10 cellular contexts compared by ENCODE assay signal in the genomic region with DNA sequence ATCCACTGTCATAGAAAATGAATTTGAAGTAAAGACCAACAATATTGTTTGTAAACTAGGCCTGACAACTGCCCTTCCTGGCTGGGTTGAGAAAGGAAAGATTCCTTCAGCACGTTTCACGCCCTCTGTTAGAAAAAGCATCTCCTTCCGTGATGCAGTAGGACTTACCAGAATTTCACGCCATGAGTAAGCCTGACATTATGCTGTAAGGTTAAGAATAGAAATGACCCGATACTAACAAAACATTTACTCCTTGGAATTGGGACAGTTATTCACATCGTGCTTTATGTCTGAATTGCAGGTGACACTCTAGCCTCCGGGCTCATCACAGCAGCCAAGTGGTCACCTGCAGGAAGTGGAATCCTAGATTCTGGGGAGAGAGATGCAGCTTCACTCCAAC. TPM values are rescaled to one million over a fixed set of nuclear protein-coding genes. Genes with fewer than 3 reads are reported as not detected.
DNase-seq lines count a peak whose midpoint lies in the region; ATAC-seq and TF ChIP-seq lines count a peak whose summit lies in the region.
"Had no signal": no experiment of that assay in that cellular context is flagged by ENCODE, and none has a peak within 500 bp of the region (broad histone marks: within the 10 kb centered on the region; RNA-seq: fewer than 3 reads in every experiment).

No MANE protein-coding gene starts in this region.

- H3K27ac ChIP-seq in PC-9, result peak overlapping the region; percentile 94

- POLR2A ChIA-PET in PC-9 (lab: Charles Lee; ENCODE audit: unreplicated experiment) (interaction anchor here (0.6 kb wide), 1 partner anchor 10 kb away, joined by 5 read pairs; no protein-coding TSS in a partner anchor), GM10248 (lab: Yijun Ruan, JAX) (no interaction called here)

- H3K9me3 ChIP-seq in PC-9 (ENCODE audit: insufficient read depth, low read depth) (no peaks in the 10 kb centered on the region), skeletal muscle satellite cell (replicated peaks; ENCODE audit: low read length) (no peaks in the 10 kb centered on the region)

- H3K9ac ChIP-seq in skeletal muscle satellite cell (ENCODE audit: low read depth, low read length), result peak overlapping the region; percentile 93

- TF ChIP-seq CTCF in PC-9 (conservative IDR thresholded peaks at IDR 0.05) (no peak), GM10248 (IDR thresholded peaks at IDR 0.05; ENCODE audit: control extremely low read depth, extremely low read depth, low read depth, missing control alignments) (no peak)

- H3K36me3 ChIP-seq in PC-9 (ENCODE audit: low read depth), result no peaks in the 10 kb centered on the region
- no peaks in the 10 kb centered on the region for H3K36me3 ChIP-seq in skeletal muscle satellite cell (ENCODE audit: insufficient read depth, low read length)

- no peak overlapping the region for H2AFZ ChIP-seq in PC-9

- no TSS peak for BruUV-seq in PC-9 (replicated peaks; lab: Mats Ljungman, UMichigan)

- CTCF ChIA-PET in PC-9 (lab: Charles Lee) (no interaction called here), GM10248 (lab: Yijun Ruan, JAX) (no interaction called here)

- ATAC-seq in esophagus mucosa (peak; percentile 83), GM18867 (IDR thresholded peaks at IDR 0.05; ENCODE audit: unreplicated experiment) (no peak)
- ATAC-seq: naive thymus-derived CD4-positive, alpha-beta T cell had no signal

- H3K79me2 ChIP-seq in PC-9 (ENCODE audit: low read depth), result no peaks in the 10 kb centered on the region

- no peak overlapping the region; the same call in 1 of the 2 replicates for H3K4me3 ChIP-seq in PC-9
- peak overlapping the region; percentile 43 for H3K4me3 ChIP-seq in skeletal muscle satellite cell (ENCODE audit: low read length)

- DNase-seq in NCI-H146 (lab: John Stamatoyannopoulos, UW), result peak; percentile 18
- no peak for DNase-seq in NCI-H146 treated with DMSO at 0.1 percent for 48 hours (lab: John Stamatoyannopoulos, UW; ENCODE audit: unreplicated experiment)
- peak; percentile 74 to 99 for DNase-seq in PC-9
- no peak for DNase-seq in GM10248 (ENCODE audit: extremely low spot score)
- no peak for DNase-seq in activated naive CD4-positive, alpha-beta T cell treated with anti-CD3 and anti-CD28 coated beads, Interleukin-2, amount 50 U/mL, for 16 hours
- DNase-seq: activated CD4-positive, alpha-beta T cell treated with anti-CD3 and anti-CD28 coated beads, Interleukin-2, amount 50 U/mL, for 4 hours; naive thymus-derived CD4-positive, alpha-beta T cell had no signal

- H3K4me2 ChIP-seq in PC-9 (peak overlapping the region; percentile 64), skeletal muscle satellite cell (ENCODE audit: low read length) (peak overlapping the region; percentile 79)

- no peaks in the 10 kb centered on the region for H3K27me3 ChIP-seq in PC-9 (ENCODE audit: insufficient read depth, low read depth)
- H3K27me3 ChIP-seq in skeletal muscle satellite cell (ENCODE audit: control insufficient read depth, insufficient read depth, low read length), result no peaks in the 10 kb centered on the region

- peaks cover 43% of the 10 kb centered on the region for H3F3A ChIP-seq in PC-9 (ENCODE audit: insufficient read depth, low read depth)

- intact Hi-C loops in PC-9 (cut with micrococcal nuclease; ENCODE audit: unreplicated experiment), result loop anchor here (1.0 to 2.0 kb wide), 3 partner anchors 76 to 178 kb away; no protein-coding TSS in a partner anchor

- H3K9me2 ChIP-seq in PC-9 (ENCODE audit: insufficient read depth), result no peaks in the 10 kb centered on the region

- H3K4me1 ChIP-seq in PC-9 (replicated peaks; ENCODE audit: insufficient read depth), result peaks cover 53% of the 10 kb centered on the region
- peaks cover 39% of the 10 kb centered on the region for H3K4me1 ChIP-seq in skeletal muscle satellite cell (ENCODE audit: control insufficient read depth, insufficient read depth, low read length)

- no peaks in the 10 kb centered on the region for H4K20me1 ChIP-seq in PC-9 (ENCODE audit: insufficient read depth)

RNA-seq across cellular contexts. Expression of a gene that starts 17.6 kb away (rescaled TPM):
- total RNA-seq in PC-9 (2021), result 8.0 and 9.6 TPM in 2 replicates
- total RNA-seq in esophagus mucosa, result not detected
- total RNA-seq in skeletal muscle satellite cell (2012; rRNA removed), result not detected in 2 replicates

Comparison
In these comparisons a context has a peak if more than half of its experiments do, and no peak if none do; other contexts are left out.
1. DNase-seq: peak in NCI-H146 (single experiment) and PC-9 (2 of 2); none in NCI-H146 treated with DMSO at 0.1 percent for 48 hours (single experiment), GM10248 (single experiment) and activated naive CD4-positive, alpha-beta T cell treated with anti-CD3 and anti-CD28 coated beads, Interleukin-2, amount 50 U/mL, for 16 hours (single experiment).